ENCODE assay signal across 10 cellular contexts in genomic region chr6:137637161-137637560, GRCh38.
DNase-seq lines count a peak whose midpoint lies in the region; ATAC-seq and TF ChIP-seq lines count a peak whose summit lies in the region.
"Had no signal": no experiment of that assay in that cellular context is flagged by ENCODE, and none has a peak within 500 bp of the region (broad histone marks: within the 10 kb centered on the region; RNA-seq: fewer than 3 reads in every experiment).

No MANE protein-coding gene starts in this region.

- intact Hi-C loops in activated CD4-positive, alpha-beta memory T cell treated with anti-CD3 and anti-CD28 coated beads for 36 hours (cut with micrococcal nuclease), result no loop called here
- intact Hi-C loops in CD4-positive, alpha-beta memory T cell (cut with micrococcal nuclease), result no loop called here

- H3K27ac Mint-ChIP-seq in activated CD4-positive, alpha-beta memory T cell treated with anti-CD3 and anti-CD28 coated beads for 36 hours, result no peak overlapping the region
- no peak overlapping the region for H3K27ac Mint-ChIP-seq in CD4-positive, alpha-beta memory T cell
- H3K27ac Mint-ChIP-seq: activated naive CD8-positive, alpha-beta T cell treated with anti-CD3 and anti-CD28 coated beads, Interleukin-2, amount 50 U/mL, for 24 hours; T-cell had no signal

- POLR2A ChIA-PET in activated CD4-positive, alpha-beta memory T cell treated with anti-CD3 and anti-CD28 coated beads for 36 hours (lab: Charles Lee), result no interaction called here
- POLR2A ChIA-PET in CD4-positive, alpha-beta memory T cell (lab: Charles Lee; ENCODE audit: partially characterized antibody), result no interaction called here

- H3K4me1 Mint-ChIP-seq in activated CD4-positive, alpha-beta memory T cell treated with anti-CD3 and anti-CD28 coated beads for 36 hours (ENCODE audit: low read depth), result peaks cover 13% of the 10 kb centered on the region
- peaks cover 6 to 15% (median 12%) of the 10 kb centered on the region in 4 donors for H3K4me1 Mint-ChIP-seq in CD4-positive, alpha-beta memory T cell
- H3K4me1 Mint-ChIP-seq: activated naive CD8-positive, alpha-beta T cell treated with anti-CD3 and anti-CD28 coated beads, Interleukin-2, amount 50 U/mL, for 24 hours had no signal

- ATAC-seq in GM21529 (IDR thresholded peaks at IDR 0.05; ENCODE audit: unreplicated experiment), result no peak
- ATAC-seq: activated naive CD8-positive, alpha-beta T cell treated with anti-CD3 and anti-CD28 coated beads, Interleukin-2, amount 50 U/mL, for 24 hours; T-cell had no signal

- peak; percentile 89 for DNase-seq in Daoy (ENCODE audit: low read depth)
- DNase-seq in brain microvascular endothelial cell, result peak; percentile 95
- peak; percentile 93 for DNase-seq in myocyte (ENCODE audit: low read depth)
- no peak for DNase-seq in activated CD4-positive, alpha-beta memory T cell treated with anti-CD3 and anti-CD28 coated beads for 36 hours
- DNase-seq in GDM1 (lab: John Stamatoyannopoulos, UW), result no peak
- DNase-seq in CD4-positive, alpha-beta memory T cell, result no peak
- DNase-seq: activated naive CD8-positive, alpha-beta T cell treated with anti-CD3 and anti-CD28 coated beads, Interleukin-2, amount 50 U/mL, for 24 hours; T-cell had no signal

- peaks cover 2% of the 10 kb centered on the region for H3K27me3 Mint-ChIP-seq in activated CD4-positive, alpha-beta memory T cell treated with anti-CD3 and anti-CD28 coated beads for 36 hours
- peaks cover 0 to 3% of the 10 kb centered on the region in 2 donors for H3K27me3 Mint-ChIP-seq in CD4-positive, alpha-beta memory T cell
- H3K27me3 Mint-ChIP-seq: activated naive CD8-positive, alpha-beta T cell treated with anti-CD3 and anti-CD28 coated beads, Interleukin-2, amount 50 U/mL, for 24 hours had no signal

- no peaks in the 10 kb centered on the region for H3F3A ChIP-seq in Loucy (ENCODE audit: low read depth)

- H3K79me2 ChIP-seq in Loucy (ENCODE audit: insufficient read depth, low read length), result no peaks in the 10 kb centered on the region

- H3K27me3 ChIP-seq in Loucy (ENCODE audit: insufficient read depth, low read length, poor library complexity, severe bottlenecking) (no peaks in the 10 kb centered on the region), brain microvascular endothelial cell (replicated peaks) (no peaks in the 10 kb centered on the region)
- H3K27me3 ChIP-seq in CD4-positive, alpha-beta memory T cell (ENCODE audit: insufficient read depth, low read length), result no peaks in the 10 kb centered on the region

- H3K9ac ChIP-seq in Loucy (ENCODE audit: low read depth, low read length, poor library complexity, severe bottlenecking), result no peak overlapping the region

- no peak overlapping the region for H3K4me3 Mint-ChIP-seq in activated CD4-positive, alpha-beta memory T cell treated with anti-CD3 and anti-CD28 coated beads for 36 hours
- no peak overlapping the region for H3K4me3 Mint-ChIP-seq in CD4-positive, alpha-beta memory T cell
- H3K4me3 Mint-ChIP-seq: activated naive CD8-positive, alpha-beta T cell treated with anti-CD3 and anti-CD28 coated beads, Interleukin-2, amount 50 U/mL, for 24 hours; T-cell had no signal

- in situ Hi-C loops in brain microvascular endothelial cell (cut with HindIII; ENCODE audit: low pct_ligation_motif_present, low sequenced_read_pairs), result no loop called here

- H2AFZ ChIP-seq in Loucy (ENCODE audit: low read length), result peak overlapping the region; percentile 56

- H3K27ac ChIP-seq in brain microvascular endothelial cell, result no peak overlapping the region
- H3K27ac ChIP-seq in CD4-positive, alpha-beta memory T cell (ENCODE audit: low read depth, low read length), result no peak overlapping the region

- H3K4me2 ChIP-seq in Loucy (ENCODE audit: low read depth, low read length, poor library complexity, severe bottlenecking), result no peak overlapping the region

- H3K9me2 ChIP-seq in Loucy (replicated peaks; ENCODE audit: low read depth, low read length), result no peaks in the 10 kb centered on the region

- no peaks in the 10 kb centered on the region for H3K36me3 Mint-ChIP-seq in activated CD4-positive, alpha-beta memory T cell treated with anti-CD3 and anti-CD28 coated beads for 36 hours
- no peaks in the 10 kb centered on the region for H3K36me3 Mint-ChIP-seq in CD4-positive, alpha-beta memory T cell
- H3K36me3 Mint-ChIP-seq: T-cell had no signal

- no peak overlapping the region for H3K4me3 ChIP-seq in Loucy (ENCODE audit: low read length, poor library complexity, severe bottlenecking)
- no peak overlapping the region for H3K4me3 ChIP-seq in brain microvascular endothelial cell (ENCODE audit: low read depth, low read length)
- no peak overlapping the region for H3K4me3 ChIP-seq in CD4-positive, alpha-beta memory T cell (ENCODE audit: low read length in 2 of 2)

- CTCF ChIA-PET in activated CD4-positive, alpha-beta memory T cell treated with anti-CD3 and anti-CD28 coated beads for 36 hours (lab: Charles Lee), result interaction anchor here (2.1 kb wide), 1 partner anchor 48 kb away, joined by 5 read pairs; no protein-coding TSS in a partner anchor
- CTCF ChIA-PET in CD4-positive, alpha-beta memory T cell (lab: Charles Lee; ENCODE audit: partially characterized antibody), result interaction anchor here (1.3 to 2.4 kb wide), 2 partner anchors 295 to 543 kb away, joined by 5 to 8 read pairs; no protein-coding TSS in a partner anchor

- no peaks in the 10 kb centered on the region for H4K20me1 ChIP-seq in Loucy (ENCODE audit: insufficient read depth, low read length, poor library complexity, severe bottlenecking)

- H3K36me3 ChIP-seq in Loucy (ENCODE audit: insufficient read depth, low read length) (no peaks in the 10 kb centered on the region), brain microvascular endothelial cell (replicated peaks) (no peaks in the 10 kb centered on the region)
- H3K36me3 ChIP-seq in CD4-positive, alpha-beta memory T cell (ENCODE audit: insufficient read depth, low read length), result no peaks in the 10 kb centered on the region

- H3K9me3 Mint-ChIP-seq in activated CD4-positive, alpha-beta memory T cell treated with anti-CD3 and anti-CD28 coated beads for 36 hours, result no peaks in the 10 kb centered on the region
- no peaks in the 10 kb centered on the region for H3K9me3 Mint-ChIP-seq in CD4-positive, alpha-beta memory T cell
- H3K9me3 Mint-ChIP-seq: activated naive CD8-positive, alpha-beta T cell treated with anti-CD3 and anti-CD28 coated beads, Interleukin-2, amount 50 U/mL, for 24 hours; T-cell had no signal

- H3K9me3 ChIP-seq in Loucy (ENCODE audit: insufficient read depth, low read depth, low read length), result no peaks in the 10 kb centered on the region
- no peaks in the 10 kb centered on the region for H3K9me3 ChIP-seq in CD4-positive, alpha-beta memory T cell (ENCODE audit: control insufficient read depth in 1 of 2, low read length in 2 of 2)

- peaks cover 4% of the 10 kb centered on the region for H3K4me1 ChIP-seq in Loucy (ENCODE audit: insufficient read depth, low read length, poor library complexity, severe bottlenecking)
- peaks cover 10% of the 10 kb centered on the region for H3K4me1 ChIP-seq in CD4-positive, alpha-beta memory T cell (ENCODE audit: insufficient read depth, low read length)

- TF ChIP-seq CTCF in Loucy (conservative IDR thresholded peaks at IDR 0.05; ENCODE audit: low read length) (no peak), brain microvascular endothelial cell (IDR thresholded peaks at IDR 0.05; ENCODE audit: low read depth, low read length, missing control alignments) (no peak)

Comparison
In these comparisons a context has a peak if more than half of its experiments do, and no peak if none do; other contexts are left out.
1. DNase-seq: peak in Daoy (single experiment), brain microvascular endothelial cell (single experiment) and myocyte (single experiment); none in activated CD4-positive, alpha-beta memory T cell treated with anti-CD3 and anti-CD28 coated beads for 36 hours (single experiment), GDM1 (single experiment) and CD4-positive, alpha-beta memory T cell (0 of 5).